Comparison of ENCODE assay signal across 20 cellular contexts in genomic region chr16:82042144-82042543, GRCh38. TPM values are rescaled to one million over a fixed set of nuclear protein-coding genes. Genes with fewer than 3 reads are reported as not detected.
"Had no signal": no experiment of that assay in that cellular context is flagged by ENCODE, and none has a peak within 500 bp of the region (broad histone marks: within the 10 kb centered on the region; RNA-seq: fewer than 3 reads in every experiment).

No MANE protein-coding gene starts in this region.

- H3K4me1 ChIP-seq: adrenal gland, breast epithelium had no signal

- H3K36me3 ChIP-seq: adrenal gland, breast epithelium, Peyer's patch had no signal

- ATAC-seq: activated CD4-positive, CD25-positive, alpha-beta regulatory T cell treated with anti-CD3 and anti-CD28 coated beads, Interleukin-2, amount 50 U/mL, for 24 hours; activated CD8-positive, alpha-beta T cell treated with anti-CD3 and anti-CD28 coated beads for 36 hours had no signal

- H3K4me3 ChIP-seq: adrenal gland, breast epithelium, Peyer's patch had no signal

- H3K27me3 ChIP-seq: adrenal gland, Peyer's patch had no signal

- H3K27ac ChIP-seq: adrenal gland, breast epithelium had no signal

- DNase-seq: activated CD4-positive, alpha-beta T cell treated with anti-CD3 and anti-CD28 coated beads for 4 hours; activated CD8-positive, alpha-beta memory T cell treated with anti-CD3 and anti-CD28 coated beads, Interleukin-2, amount 50 U/mL, for 4 hours; activated CD8-positive, alpha-beta T cell treated with anti-CD3 and anti-CD28 coated beads for 36 hours; activated naive CD4-positive, alpha-beta T cell treated with anti-CD3 and anti-CD28 coated beads, Interleukin-2, amount 50 U/mL, for 16 hours; activated naive CD8-positive, alpha-beta T cell treated with anti-CD3 and anti-CD28 coated beads, Interleukin-2, amount 10 ng/mL, durations not matched to agents 7 days and 5 days; adrenal gland; anterior cingulate cortex; caudate nucleus; MM.1S; NCI-H1105 treated with DMSO at 0.1 percent for 48 hours; NCI-H1436 treated with DMSO at 0.1 percent for 48 hours; NCI-H187; NCI-H2081; NCI-H446; NCI-H524; Peyer's patch; SHP77 treated with DMSO at 0.1 percent for 48 hours had no signal

- H3K9me3 ChIP-seq: adrenal gland, breast epithelium, Peyer's patch had no signal

RNA-seq across cellular contexts. Expression of gene HSD17B2, which starts 7.1 kb away (rescaled TPM):
- total RNA-seq: activated CD8-positive, alpha-beta T cell treated with anti-CD3 and anti-CD28 coated beads for 36 hours; activated naive CD8-positive, alpha-beta T cell treated with anti-CD3 and anti-CD28 coated beads, Interleukin-2, amount 10 ng/mL, durations not matched to agents 7 days and 5 days; adrenal gland; SK-MEL-5 had no signal

RNA-seq across cellular contexts. Expression of gene SDR42E1, which starts 30.9 kb away (rescaled TPM):
- total RNA-seq: SK-MEL-5 had no signal
